28 cellular contexts compared by ENCODE assay signal in the genomic region with DNA sequence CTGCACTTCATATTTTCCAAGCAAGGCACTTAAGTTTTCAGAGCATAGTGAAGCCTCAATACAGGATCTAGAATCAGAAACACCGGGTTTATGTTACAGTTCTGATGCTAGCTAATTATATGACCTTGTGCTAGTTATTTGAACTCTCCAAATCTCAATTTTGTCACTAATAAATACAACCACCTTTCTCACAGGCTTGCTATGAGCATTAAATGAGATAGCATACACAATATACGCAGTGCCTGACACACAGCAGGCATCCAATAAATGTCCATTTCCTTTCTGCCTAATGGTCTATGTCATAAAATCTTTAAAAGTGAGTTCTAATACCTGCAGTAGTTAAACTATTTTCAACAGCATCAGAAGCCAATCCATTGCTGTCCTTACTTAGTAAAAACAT.
"Had no signal": no experiment of that assay in that cellular context is flagged by ENCODE, and none has a peak within 500 bp of the region (broad histone marks: within the 10 kb centered on the region; RNA-seq: fewer than 3 reads in every experiment).

No MANE protein-coding gene starts in this region.

- H3K9me3 ChIP-seq: neutrophil, pancreas, psoas muscle, right lobe of liver, sigmoid colon, spleen, suprapubic skin, testis, tibial artery, transverse colon, upper lobe of right lung, uterus had no signal

- DNase-seq: naive thymus-derived CD8-positive, alpha-beta T cell; nephron progenitor cell; nucleus accumbens; pancreas; psoas muscle; right cardiac atrium; right lobe of liver; sigmoid colon; spleen; stimulated activated CD4-positive, alpha-beta T cell treated with anti-CD3 and anti-CD28 coated beads, Interleukin-12 subunit alpha, Interleukin-12 subunit beta, amount 100 ng/mL, for 4 hours; stimulated activated CD4-positive, alpha-beta T cell treated with anti-CD3 and anti-CD28 coated beads, Interleukin-1b, Interleukin-23, amount 100 ng/mL, for 48 hours; stimulated activated CD4-positive, alpha-beta T cell treated with anti-CD3 and anti-CD28 coated beads, Interleukin-4, amount 100 ng/mL, for 1 hour; stimulated activated CD4-positive, alpha-beta T cell treated with anti-CD3 and anti-CD28 coated beads, Interleukin-4, amount 100 ng/mL, for 4 hours; stimulated activated CD8-positive, alpha-beta memory T cell treated with anti-CD3 and anti-CD28 coated beads, Interleukin-4, amount 100 ng/mL, for 48 hours; stimulated activated naive CD4-positive, alpha-beta T cell; stimulated activated naive CD8-positive, alpha-beta T cell treated with anti-CD3 and anti-CD28 coated beads, Interleukin-15, amount 100 ng/mL, for 72 hours; stimulated activated naive CD8-positive, alpha-beta T cell treated with anti-CD3 and anti-CD28 coated beads, Interleukin-15, Interleukin-2, amounts not matched to agents 100 U/mL and 50 U/mL, for 24 hours; substantia nigra; testis; tibial artery; transverse colon; upper lobe of right lung; uterus had no signal

- ATAC-seq: naive thymus-derived CD8-positive, alpha-beta T cell; natural killer cell treated with Interleukin-12 subunit alpha and Interleukin-12 subunit beta and Interleukin-15 and Interleukin-18, amount 100 ng/mL, for 72 hours; pancreas; psoas muscle; right cardiac atrium; right lobe of liver; stimulated activated memory B cell treated with anti-CD40 and anti-IgM and Interleukin-4, amounts not matched to agents 10 μg/mL and 1 μg/mL and 100 μg/mL, for 72 hours; stimulated activated naive CD8-positive, alpha-beta T cell treated with anti-CD3 and anti-CD28 coated beads, Interleukin-15, amount 100 ng/mL, for 72 hours; stimulated activated naive CD8-positive, alpha-beta T cell treated with anti-CD3 and anti-CD28 coated beads, Interleukin-15, Interleukin-2, amounts not matched to agents 100 U/mL and 50 U/mL, for 24 hours; upper lobe of right lung had no signal

- H3K27ac ChIP-seq: neutrophil, pancreas, psoas muscle, right lobe of liver, sigmoid colon, spleen, suprapubic skin, testis, tibial artery, transverse colon, upper lobe of right lung, uterus had no signal

- H3K4me3 ChIP-seq: pancreas, psoas muscle, right lobe of liver, sigmoid colon, smooth muscle cell, spleen, suprapubic skin, testis, tibial artery, transverse colon, upper lobe of right lung, uterus had no signal

- H3K4me1 ChIP-seq: pancreas, psoas muscle, spleen, suprapubic skin, testis, tibial artery, transverse colon, upper lobe of right lung, uterus had no signal

- H3K27me3 ChIP-seq: neutrophil, pancreas, right lobe of liver, sigmoid colon, spleen, suprapubic skin, testis, tibial artery, transverse colon, upper lobe of right lung, uterus had no signal

- H3K4me2 ChIP-seq: smooth muscle cell had no signal

- H3K36me3 ChIP-seq: uterus had no signal
